8 cellular contexts compared by ENCODE assay signal in genomic region chr2:20071397-20072383, GRCh38. TPM values are rescaled to one million over a fixed set of nuclear protein-coding genes. Genes with fewer than 3 reads are reported as not detected.
DNase-seq lines count a peak whose midpoint lies in the region; ATAC-seq and TF ChIP-seq lines count a peak whose summit lies in the region.

No MANE protein-coding gene starts in this region.

- intact Hi-C loops in Panc1 (cut with micrococcal nuclease; ENCODE audit: unreplicated experiment): no loop called here

- no peaks in the 10 kb centered on the region for H3K9me3 ChIP-seq in Panc1 (ENCODE audit: control insufficient read depth, insufficient read depth, low read depth, low read length)

- TF ChIP-seq CTCF in BJ (IDR thresholded peaks at IDR 0.05; ENCODE audit: insufficient read depth, low read depth, low read length): no peak
- no peak for TF ChIP-seq CTCF in Panc1 (IDR thresholded peaks at IDR 0.05)
- TF ChIP-seq CTCF in omental fat pad (IDR thresholded peaks at IDR 0.05): no peak
- no peak for TF ChIP-seq CTCF in GM20000 (IDR thresholded peaks at IDR 0.05; ENCODE audit: extremely low read depth, missing control alignments)

- H3K36me3 ChIP-seq in BJ (ENCODE audit: control insufficient read depth, insufficient read depth, low read length): no peaks in the 10 kb centered on the region
- no peaks in the 10 kb centered on the region for H3K36me3 ChIP-seq in Panc1 (ENCODE audit: control insufficient read depth, insufficient read depth, low read length)

- CTCF ChIA-PET in BJ (lab: Yijun Ruan, JAX): interaction anchor here (1.0 to 2.0 kb wide), 3 partner anchors 18 to 56 kb away, joined by 3 to 4 read pairs (median 4); no protein-coding TSS in a partner anchor
- CTCF ChIA-PET in Panc1 (lab: Charles Lee): no interaction called here

- BruUV-seq in Panc1 (replicated peaks; lab: Mats Ljungman, UMichigan): no TSS peak

- H3K27ac ChIP-seq in Panc1 (ENCODE audit: low read length): peak overlapping the region; percentile 24; the same call in 1 of the 2 replicates

- in situ Hi-C loops in Panc1 (cut with HindIII; ENCODE audit: low pct_unique_long_range_greater_than_20kb, low sequenced_read_pairs): no loop called here

- H3K27me3 ChIP-seq in BJ (ENCODE audit: control insufficient read depth, insufficient read depth, low read length) (no peaks in the 10 kb centered on the region), Panc1 (ENCODE audit: control insufficient read depth, insufficient read depth, low read length) (no peaks in the 10 kb centered on the region)

- DNase-seq in BJ (ENCODE audit: low read depth) (peak; percentile 94), Panc1 (ENCODE audit: low read depth, low spot score) (no peak), fibroblast of gingiva (ENCODE audit: low read depth) (peak; percentile 97), omental fat pad (ENCODE audit: low spot score) (no peak), RKO (ENCODE audit: low spot score) (no peak), GM20000 (ENCODE audit: low spot score) (no peak)

- POLR2A ChIA-PET in BJ (lab: Charles Lee): interaction anchor here (0.7 to 1.6 kb wide), 3 partner anchors 11 to 20 kb away, joined by 3 to 5 read pairs (median 3); partner anchors contain the start of gene LAPTM4A
- POLR2A ChIA-PET in Panc1 (lab: Charles Lee): interaction anchor here (1.1 kb wide), 1 partner anchor 8 kb away, joined by 5 read pairs; no protein-coding TSS in a partner anchor

- peak overlapping the region; percentile 25 for H3K4me3 ChIP-seq in BJ (ENCODE audit: low read depth, low read length)
- no peak overlapping the region for H3K4me3 ChIP-seq in Panc1 (ENCODE audit: low read depth in 2 of 2, low read length in 2 of 2)

- peak; percentile 70 for ATAC-seq in Panc1
- peak; percentile 75 for ATAC-seq in omental fat pad (ENCODE audit: low FRiP score)
- no peak for ATAC-seq in GM21390 (IDR thresholded peaks at IDR 0.05; ENCODE audit: unreplicated experiment)
- ATAC-seq in GM21381 (IDR thresholded peaks at IDR 0.05; ENCODE audit: unreplicated experiment): no peak

- peaks cover 3% of the 10 kb centered on the region; the same call in 1 of the 2 replicates for H3K4me1 ChIP-seq in Panc1 (ENCODE audit: control insufficient read depth, insufficient read depth, low read length)

RNA-seq across cellular contexts. Expression of gene LAPTM4A, which starts 20.3 kb away (rescaled TPM):
- polyA plus RNA-seq in BJ (2011; rRNA removed): 379 and 855 TPM in 2 replicates
- polyA minus RNA-seq in BJ (2011; rRNA and poly(A)+ RNA removed): 121 and 162 TPM in 2 replicates
- total RNA-seq in Panc1 (2021; ENCODE audit: unreplicated experiment) (123 TPM), omental fat pad (100 to 1,000 TPM; 174 to 306 (median 225) TPM)
- polyA plus RNA-seq in Panc1 (2012; ENCODE audit: insufficient read length): 105 TPM

RNA-seq across cellular contexts. Expression of gene MATN3, which starts 59.2 kb away (rescaled TPM):
- 0.92 and 0.97 TPM in 2 replicates for polyA plus RNA-seq in BJ (2011; rRNA removed)
- polyA minus RNA-seq in BJ (2011; rRNA and poly(A)+ RNA removed): 0.51 and 0.66 TPM in 2 replicates
- 3.5 TPM for total RNA-seq in Panc1 (2021; ENCODE audit: unreplicated experiment)
- polyA plus RNA-seq in Panc1 (2012; ENCODE audit: insufficient read length): 5.3 TPM
- total RNA-seq in omental fat pad: 1 to 10 TPM in 3 of 4 donors, under 1 TPM in 1; 0.28 to 9.1 (median 1.5) TPM

Comparison
In these comparisons a context has a peak if more than half of its experiments do, and no peak if none do; other contexts are left out.
1. DNase-seq: peak in BJ (single experiment) and fibroblast of gingiva (single experiment); none in Panc1 (single experiment), omental fat pad (single experiment), RKO (single experiment) and GM20000 (single experiment).
2. ATAC-seq: peak in Panc1 (single experiment) and omental fat pad (single experiment); none in GM21390 (single experiment) and GM21381 (single experiment).